Comparison of ENCODE assay signal across 8 cellular contexts in the genomic region with DNA sequence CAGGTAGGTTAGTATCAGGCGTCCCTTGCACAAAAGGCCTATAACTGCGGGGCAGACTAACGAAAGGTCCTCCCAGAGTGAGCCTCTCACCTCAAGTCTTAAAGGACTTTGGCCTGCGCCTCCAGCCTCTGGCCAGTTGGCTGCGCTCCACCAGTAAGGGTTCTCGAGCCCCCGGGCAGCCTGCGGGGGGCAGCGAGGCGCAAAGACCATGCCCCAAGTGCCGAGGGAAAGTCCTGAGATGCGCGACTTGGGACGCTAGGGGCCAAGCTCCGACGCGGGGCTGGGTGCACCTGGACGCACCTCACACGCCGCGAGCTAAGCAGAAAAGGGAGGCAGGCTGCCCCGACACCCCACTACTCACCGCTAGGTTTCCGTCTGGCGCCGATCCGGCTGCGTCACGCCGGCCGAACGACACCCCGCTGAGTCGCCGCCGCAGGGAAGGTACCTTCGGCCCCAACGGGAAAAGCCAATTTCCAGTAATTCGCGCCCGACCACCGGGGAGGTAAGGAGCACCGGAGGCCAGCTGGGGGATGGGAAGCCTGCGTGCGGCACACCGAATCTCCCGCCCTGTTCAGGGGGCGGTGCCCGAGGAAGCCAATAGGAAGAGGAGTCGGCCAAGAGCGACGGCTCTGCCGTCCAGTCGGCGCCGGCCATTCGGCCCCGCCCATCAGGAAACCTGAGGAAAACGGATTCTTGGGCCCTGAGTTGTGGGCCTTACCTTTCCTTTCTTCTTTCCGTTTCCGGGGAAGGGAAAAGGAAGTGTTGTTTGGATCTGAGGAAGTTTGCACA. TPM values are rescaled to one million over a fixed set of nuclear protein-coding genes. Genes with fewer than 3 reads are reported as not detected.
DNase-seq lines count a peak whose midpoint lies in the region; ATAC-seq and TF ChIP-seq lines count a peak whose summit lies in the region.

A gene (minus strand): TSS at position 532 of the 789 bp plus-strand sequence. CDS start 5,537 bp downstream, outside the sequence.

- peaks cover 1% of the 10 kb centered on the region for H3K36me3 Mint-ChIP-seq in IgD-negative memory B cell

- DNase-seq in DMS153 treated with DMSO at 0.1 percent for 48 hours (lab: John Stamatoyannopoulos, UW; ENCODE audit: unreplicated experiment) (peak; percentile 87), OCI-M1 (lab: John Stamatoyannopoulos, UW) (peak; percentile 97), activated T-cell treated with anti-CD3 and anti-CD28 coated beads for 24 hours (ENCODE audit: low read depth) (peak; percentile 93), epithelial cell of esophagus (ENCODE audit: low read depth) (peak; percentile 96)
- peak; percentile 75 to 86 for DNase-seq in stimulated activated CD8-positive, alpha-beta memory T cell treated with anti-CD3 and anti-CD28 coated beads, Interleukin-4, amount 100 ng/mL, for 1 hour (ENCODE audit: low read depth in 2 of 2, low spot score in 1 of 2)

- no peaks in the 10 kb centered on the region for H3K27me3 Mint-ChIP-seq in IgD-negative memory B cell

- peak within 1 kb of the TSS; percentile 97 to 99 (median 99) for H3K27ac Mint-ChIP-seq in IgD-negative memory B cell

- peak within 1 kb of the TSS; percentile 82 for H3K4me3 ChIP-seq in epithelial cell of esophagus (ENCODE audit: low read length)
- peak within 1 kb of the TSS; percentile 61 for H3K4me3 ChIP-seq in mononuclear cell (ENCODE audit: low read length)

- peak; percentile 89 for ATAC-seq in GM21529 (IDR thresholded peaks at IDR 0.05; ENCODE audit: unreplicated experiment)

- H3K27me3 ChIP-seq in mononuclear cell (ENCODE audit: insufficient read depth, low read length), result no peaks in the 10 kb centered on the region

- peaks cover 44 to 47% (median 45%) of the 10 kb centered on the region in 3 donors for H3K4me1 Mint-ChIP-seq in IgD-negative memory B cell

- H3K9me3 ChIP-seq in mononuclear cell (ENCODE audit: low read depth, low read length), result no peaks in the 10 kb centered on the region

- H3K4me1 ChIP-seq in mononuclear cell (ENCODE audit: insufficient read depth, low read length), result peaks cover 38% of the 10 kb centered on the region

- TF ChIP-seq CTCF in epithelial cell of esophagus (IDR thresholded peaks at IDR 0.05; ENCODE audit: insufficient read depth, low read depth, low read length, missing control alignments), result peak; percentile 61

- H3K4me3 Mint-ChIP-seq in IgD-negative memory B cell, result peak within 1 kb of the TSS; percentile 97 to 100 (median 98)

- no peaks in the 10 kb centered on the region for H3K9me3 Mint-ChIP-seq in IgD-negative memory B cell

RNA-seq across cellular contexts. Expression of the gene that starts here (rescaled TPM):
- 7.1 TPM for polyA plus RNA-seq in IgD-negative memory B cell
- 12.1 TPM for total RNA-seq in mononuclear cell

Comparison
In these comparisons a context has a peak if more than half of its experiments do, and no peak if none do; other contexts are left out.
1. Peak in every context shown above with its lines: DNase-seq, ATAC-seq and H3K4me3 ChIP-seq.